In genomic region chr18:10500038-10500437, GRCh38 we compare ENCODE assay signal across 8 cellular contexts. TPM values are rescaled to one million over a fixed set of nuclear protein-coding genes. Genes with fewer than 3 reads are reported as not detected.
"Had no signal": no experiment of that assay in that cellular context is flagged by ENCODE, and none has a peak within 500 bp of the region (broad histone marks: within the 10 kb centered on the region; RNA-seq: fewer than 3 reads in every experiment).

No MANE protein-coding gene starts in this region.

- H3K27ac Mint-ChIP-seq: GM23338, H9, HFFc6 had no signal

- ATAC-seq: GM23338, HCT116 had no signal

- H3K4me1 Mint-ChIP-seq: GM23338, H9 had no signal

- DNase-seq: GM23248, GOT3, H7, H9, HCEC 1CT, HFFc6 had no signal

- H3K4me3 Mint-ChIP-seq: GM23338, H9, HFFc6 had no signal

RNA-seq across cellular contexts. Expression of gene APCDD1, which starts 45.6 kb away (rescaled TPM):
- total RNA-seq: GM23248 had no signal
